In genomic region chr19:12783849-12784393, GRCh38 we compare ENCODE assay signal across 10 cellular contexts. TPM values are rescaled to one million over a fixed set of nuclear protein-coding genes. Genes with fewer than 3 reads are reported as not detected.
A peak's percentile ranks its signal among the peaks of the same experiment; 100 is the strongest.
DNase-seq lines count a peak whose midpoint lies in the region; ATAC-seq and TF ChIP-seq lines count a peak whose summit lies in the region.
"Had no signal": no experiment of that assay in that cellular context is flagged by ENCODE, and none has a peak within 500 bp of the region (broad histone marks: within the 10 kb centered on the region; RNA-seq: fewer than 3 reads in every experiment).

No MANE protein-coding gene starts in this region.

- H3K36me3 ChIP-seq in adipocyte (ENCODE audit: control insufficient read depth, insufficient read depth, low read length, severe bottlenecking) = no peaks in the 10 kb centered on the region
- H3K36me3 ChIP-seq in stomach = no peaks in the 10 kb centered on the region

- H3K9me3 ChIP-seq in adipocyte (ENCODE audit: control insufficient read depth, low read length) (no peaks in the 10 kb centered on the region), stomach (no peaks in the 10 kb centered on the region)

- TF ChIP-seq RAD21 in Ishikawa (IDR thresholded peaks at IDR 0.05; ENCODE audit: low read depth) = no peak; the same call in 1 of the 2 replicates

- H3K27ac ChIP-seq in layer of hippocampus (ENCODE audit: low read depth, low read length) = peak overlapping the region; percentile 98
- peak overlapping the region; percentile 92 to 100 (median 95) for H3K27ac ChIP-seq in stomach

- 6 to 13% (median 8%) methylated on average over 2 to 19 of the region's 19 CpGs for WGBS in stomach, 5 donors

- TF ChIP-seq EP300 in Ishikawa (IDR thresholded peaks at IDR 0.05; ENCODE audit: borderline replicate concordance) (peak; percentile 92), stomach (IDR thresholded peaks at IDR 0.05) (no peak)

- H3K27me3 ChIP-seq in adipocyte (replicated peaks; ENCODE audit: control insufficient read depth, insufficient read depth, low read length) (no peaks in the 10 kb centered on the region), layer of hippocampus (ENCODE audit: control insufficient read depth, insufficient read depth, low read length) (no peaks in the 10 kb centered on the region), stomach (no peaks in the 10 kb centered on the region)

- intact Hi-C loops in stomach (cut with DNase I; ENCODE audit: low total_unique reads) = no loop called here

- ATAC-seq in GM18505 (IDR thresholded peaks at IDR 0.05; ENCODE audit: unreplicated experiment) (no peak), HG03354 (IDR thresholded peaks at IDR 0.05; ENCODE audit: poor library complexity, severe bottlenecking, unreplicated experiment) (no peak), GM21737 (IDR thresholded peaks at IDR 0.05; ENCODE audit: unreplicated experiment) (no peak), GM21526 (IDR thresholded peaks at IDR 0.05; ENCODE audit: low FRiP score, unreplicated experiment) (no peak)

- peak; percentile 45 for DNase-seq in adipocyte (ENCODE audit: low read depth)
- no peak for DNase-seq in stomach

- H3K4me1 ChIP-seq in adipocyte (ENCODE audit: control insufficient read depth, insufficient read depth, low read length) (peaks cover 60% of the 10 kb centered on the region), stomach (peaks cover 72 to 96% (median 82%) of the 10 kb centered on the region in 4 donors)

- TF ChIP-seq POLR2A in stomach (IDR thresholded peaks at IDR 0.05) (no peak), GM18505 (IDR thresholded peaks at IDR 0.05; ENCODE audit: borderline replicate concordance, extremely low read depth, insufficient read depth, insufficient read length) (no peak)

- no peak overlapping the region for H3K4me3 ChIP-seq in adipocyte (ENCODE audit: low read length)
- peak overlapping the region in 2 of 4 donors; percentile 41 to 52 for H3K4me3 ChIP-seq in stomach

- no peak for TF ChIP-seq CTCF in stomach (IDR thresholded peaks at IDR 0.05)

- H3K9ac ChIP-seq in adipocyte (ENCODE audit: low read length) = peak overlapping the region; percentile 68

TF ChIP-seq in Ishikawa, 13 proteins besides CTCF, POLR2A, EP300 and RAD21:
- TF ChIP-seq USF1 (IDR thresholded peaks at IDR 0.05) = 0 out of 2 replicates have a peak, but pooled peaks have one; percentile 14
- TF ChIP-seq, protein P1, sequence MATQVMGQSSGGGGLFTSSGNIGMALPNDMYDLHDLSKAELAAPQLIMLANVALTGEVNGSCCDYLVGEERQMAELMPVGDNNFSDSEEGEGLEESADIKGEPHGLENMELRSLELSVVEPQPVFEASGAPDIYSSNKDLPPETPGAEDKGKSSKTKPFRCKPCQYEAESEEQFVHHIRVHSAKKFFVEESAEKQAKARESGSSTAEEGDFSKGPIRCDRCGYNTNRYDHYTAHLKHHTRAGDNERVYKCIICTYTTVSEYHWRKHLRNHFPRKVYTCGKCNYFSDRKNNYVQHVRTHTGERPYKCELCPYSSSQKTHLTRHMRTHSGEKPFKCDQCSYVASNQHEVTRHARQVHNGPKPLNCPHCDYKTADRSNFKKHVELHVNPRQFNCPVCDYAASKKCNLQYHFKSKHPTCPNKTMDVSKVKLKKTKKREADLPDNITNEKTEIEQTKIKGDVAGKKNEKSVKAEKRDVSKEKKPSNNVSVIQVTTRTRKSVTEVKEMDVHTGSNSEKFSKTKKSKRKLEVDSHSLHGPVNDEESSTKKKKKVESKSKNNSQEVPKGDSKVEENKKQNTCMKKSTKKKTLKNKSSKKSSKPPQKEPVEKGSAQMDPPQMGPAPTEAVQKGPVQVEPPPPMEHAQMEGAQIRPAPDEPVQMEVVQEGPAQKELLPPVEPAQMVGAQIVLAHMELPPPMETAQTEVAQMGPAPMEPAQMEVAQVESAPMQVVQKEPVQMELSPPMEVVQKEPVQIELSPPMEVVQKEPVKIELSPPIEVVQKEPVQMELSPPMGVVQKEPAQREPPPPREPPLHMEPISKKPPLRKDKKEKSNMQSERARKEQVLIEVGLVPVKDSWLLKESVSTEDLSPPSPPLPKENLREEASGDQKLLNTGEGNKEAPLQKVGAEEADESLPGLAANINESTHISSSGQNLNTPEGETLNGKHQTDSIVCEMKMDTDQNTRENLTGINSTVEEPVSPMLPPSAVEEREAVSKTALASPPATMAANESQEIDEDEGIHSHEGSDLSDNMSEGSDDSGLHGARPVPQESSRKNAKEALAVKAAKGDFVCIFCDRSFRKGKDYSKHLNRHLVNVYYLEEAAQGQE (IDR thresholded peaks at IDR 0.05; ENCODE audit: low read depth) = no peak
- peak; percentile 80 for TF ChIP-seq FOXM1 (IDR thresholded peaks at IDR 0.05; ENCODE audit: borderline replicate concordance, low read depth)
- TF ChIP-seq TCF12 (IDR thresholded peaks at IDR 0.05; ENCODE audit: low read depth) = peak; percentile 93
- no peak for TF ChIP-seq TAF1 (IDR thresholded peaks at IDR 0.05; ENCODE audit: low read depth)
- TF ChIP-seq YY1 (IDR thresholded peaks at IDR 0.05; ENCODE audit: low read depth) = 0 out of 2 replicates have a peak, but pooled peaks have one; percentile 49
- peak; percentile 75 for TF ChIP-seq EGR1 (IDR thresholded peaks at IDR 0.05)
- TF ChIP-seq CREB1 (IDR thresholded peaks at IDR 0.05; ENCODE audit: low read depth) = no peak
- TF ChIP-seq MAX (IDR thresholded peaks at IDR 0.05) = peak; percentile 68
- no peak for TF ChIP-seq CEBPB (IDR thresholded peaks at IDR 0.05)
- TF ChIP-seq TEAD4 (IDR thresholded peaks at IDR 0.05) = peak; percentile 94
- peak; percentile 50; the same call in 1 of the 2 replicates for TF ChIP-seq ZBTB7A (IDR thresholded peaks at IDR 0.05; ENCODE audit: low read depth)
- TF ChIP-seq NFIC (IDR thresholded peaks at IDR 0.05) = peak; percentile 50
TF ChIP-seq in Ishikawa: peak in this region for 9.

RNA-seq across cellular contexts. Expression of gene JUNB, which starts 7.4 kb away (rescaled TPM):
- total RNA-seq in stomach = 100 to 1,000 TPM; 178 to 625 (median 336) TPM
- polyA plus RNA-seq in stomach = 100 to 1,000 TPM; 128 to 152 (median 136) TPM

RNA-seq across cellular contexts. Expression of gene HOOK2, which starts 8.6 kb away (rescaled TPM):
- 100 to 1,000 TPM in 3 of 5 donors, 10 to 100 TPM in 2; 33.0 to 797 (median 303) TPM for total RNA-seq in stomach
- polyA plus RNA-seq in stomach = 10 to 100 TPM; 30.1 to 74.1 (median 66.7) TPM

RNA-seq across cellular contexts. Expression of gene PRDX2, which starts 17.7 kb away (rescaled TPM):
- 100 to 1,000 TPM; 118 to 284 (median 129) TPM for total RNA-seq in stomach
- 100 to 1,000 TPM; 213 to 257 (median 240) TPM for polyA plus RNA-seq in stomach

RNA-seq across cellular contexts. Expression of gene THSD8, which starts 17.9 kb away (rescaled TPM):
- not detected for total RNA-seq in stomach
- 1 to 10 TPM; 2.9 to 8.3 (median 5.1) TPM for polyA plus RNA-seq in stomach
- total RNA-seq: dermis microvascular lymphatic vessel endothelial cell, HT1080 had no signal

RNA-seq across cellular contexts. Expression of gene RNASEH2A, which starts 22.5 kb away (rescaled TPM):
- 10 to 100 TPM in 2 of 5 donors, 1 to 10 TPM in 2, under 1 TPM in 1; 0.45 to 36.2 (median 6.2) TPM for total RNA-seq in stomach
- 10 to 100 TPM in 1 of 3 donors, 1 to 10 TPM in 2; 5.4 to 10.6 (median 6.4) TPM for polyA plus RNA-seq in stomach
